ENCODE assay signal across 11 cellular contexts in genomic region chr4:69831270-69831627, GRCh38. TPM values are rescaled to one million over a fixed set of nuclear protein-coding genes. Genes with fewer than 3 reads are reported as not detected.
DNase-seq lines count a peak whose midpoint lies in the region; ATAC-seq and TF ChIP-seq lines count a peak whose summit lies in the region.
"Had no signal": no experiment of that assay in that cellular context is flagged by ENCODE, and none has a peak within 500 bp of the region (broad histone marks: within the 10 kb centered on the region; RNA-seq: fewer than 3 reads in every experiment).

No MANE protein-coding gene starts in this region.

- no peaks in the 10 kb centered on the region for H3K9me3 Mint-ChIP-seq in activated naive CD4-positive, alpha-beta T cell treated with anti-CD3 and anti-CD28 coated beads for 36 hours
- peaks cover 0 to 6% of the 10 kb centered on the region in 2 donors for H3K9me3 Mint-ChIP-seq in activated naive CD4-positive, alpha-beta T cell treated with anti-CD3 and anti-CD28 coated beads, Interleukin-2, amount 50 U/mL, for 72 hours
- H3K9me3 Mint-ChIP-seq in activated naive CD8-positive, alpha-beta T cell (ENCODE audit: low read depth), result no peaks in the 10 kb centered on the region
- H3K9me3 Mint-ChIP-seq in type B pancreatic cell, result peaks cover 7% of the 10 kb centered on the region

- H3K27me3 Mint-ChIP-seq in activated naive CD4-positive, alpha-beta T cell treated with anti-CD3 and anti-CD28 coated beads for 36 hours (ENCODE audit: low read depth), result no peaks in the 10 kb centered on the region
- H3K27me3 Mint-ChIP-seq in activated naive CD8-positive, alpha-beta T cell, result peaks cover 2% of the 10 kb centered on the region
- H3K27me3 Mint-ChIP-seq in type B pancreatic cell, result no peaks in the 10 kb centered on the region

- TF ChIP-seq CTCF in type B pancreatic cell (conservative IDR thresholded peaks at IDR 0.05), result no peak

- peak overlapping the region; percentile 22 for H3K4me3 ChIP-seq in mononuclear cell (ENCODE audit: low read length)

- peaks cover 29% of the 10 kb centered on the region for H3K4me1 ChIP-seq in mononuclear cell (ENCODE audit: insufficient read depth, low read length)

- peaks cover 9% of the 10 kb centered on the region for H3K4me1 Mint-ChIP-seq in activated naive CD4-positive, alpha-beta T cell treated with anti-CD3 and anti-CD28 coated beads for 36 hours (ENCODE audit: low read depth)
- peaks cover 7% of the 10 kb centered on the region for H3K4me1 Mint-ChIP-seq in activated naive CD8-positive, alpha-beta T cell (ENCODE audit: low read depth)
- H3K4me1 Mint-ChIP-seq in type B pancreatic cell (ENCODE audit: unreplicated experiment), result peaks cover 22% of the 10 kb centered on the region

- H3K4me3 Mint-ChIP-seq in activated naive CD4-positive, alpha-beta T cell treated with anti-CD3 and anti-CD28 coated beads for 36 hours, result peak overlapping the region; percentile 71
- H3K4me3 Mint-ChIP-seq in activated naive CD8-positive, alpha-beta T cell, result peak overlapping the region; percentile 88
- peak overlapping the region; percentile 73 for H3K4me3 Mint-ChIP-seq in type B pancreatic cell

- H3K27me3 ChIP-seq in mononuclear cell (ENCODE audit: insufficient read depth, low read length), result no peaks in the 10 kb centered on the region
- H3K27me3 ChIP-seq: heart left ventricle had no signal

- H3K27ac Mint-ChIP-seq in activated naive CD4-positive, alpha-beta T cell treated with anti-CD3 and anti-CD28 coated beads for 36 hours, result no peak overlapping the region
- peak overlapping the region in 1 of 2 donors; percentile 77 for H3K27ac Mint-ChIP-seq in activated naive CD4-positive, alpha-beta T cell treated with anti-CD3 and anti-CD28 coated beads, Interleukin-2, amount 50 U/mL, for 72 hours
- no peak overlapping the region for H3K27ac Mint-ChIP-seq in activated naive CD8-positive, alpha-beta T cell
- peak overlapping the region; percentile 83 for H3K27ac Mint-ChIP-seq in type B pancreatic cell

- CTCF ChIA-PET in activated naive CD4-positive, alpha-beta T cell treated with anti-CD3 and anti-CD28 coated beads for 36 hours (lab: Charles Lee), result interaction anchor here (0.6 to 3.2 kb wide), 5 partner anchors 8 to 63 kb away, joined by 3 to 13 read pairs (median 4); no protein-coding TSS in a partner anchor

- intact Hi-C loops in activated naive CD4-positive, alpha-beta T cell treated with anti-CD3 and anti-CD28 coated beads for 36 hours (cut with micrococcal nuclease), result loop anchor here (2.0 to 5.0 kb wide), 2 partner anchors 50 to 351 kb away; no protein-coding TSS in a partner anchor

- no peaks in the 10 kb centered on the region for H3K36me3 Mint-ChIP-seq in activated naive CD4-positive, alpha-beta T cell treated with anti-CD3 and anti-CD28 coated beads for 36 hours (ENCODE audit: low read depth)
- peaks cover 0 to 4% of the 10 kb centered on the region in 2 donors for H3K36me3 Mint-ChIP-seq in activated naive CD4-positive, alpha-beta T cell treated with anti-CD3 and anti-CD28 coated beads, Interleukin-2, amount 50 U/mL, for 72 hours
- H3K36me3 Mint-ChIP-seq in activated naive CD8-positive, alpha-beta T cell, result no peaks in the 10 kb centered on the region
- no peaks in the 10 kb centered on the region for H3K36me3 Mint-ChIP-seq in type B pancreatic cell

- no peaks in the 10 kb centered on the region for H3K9me3 ChIP-seq in mononuclear cell (ENCODE audit: low read depth, low read length)
- H3K9me3 ChIP-seq: heart left ventricle had no signal

- no peak for ATAC-seq in activated naive CD4-positive, alpha-beta T cell treated with anti-CD3 and anti-CD28 coated beads, Interleukin-2, amount 50 U/mL, for 72 hours
- ATAC-seq in GM19023 (IDR thresholded peaks at IDR 0.05; ENCODE audit: unreplicated experiment), result no peak

- no peak for DNase-seq in activated naive CD4-positive, alpha-beta T cell treated with anti-CD3 and anti-CD28 coated beads for 36 hours
- DNase-seq in activated naive CD4-positive, alpha-beta T cell treated with anti-CD3 and anti-CD28 coated beads, Interleukin-2, amount 50 U/mL, for 72 hours (ENCODE audit: low spot score in 2 of 2), result no peak
- no peak for DNase-seq in type B pancreatic cell (ENCODE audit: extremely low spot score, unreplicated experiment)
- no peak for DNase-seq in NCI-H1436 (lab: John Stamatoyannopoulos, UW)
- DNase-seq in C1 segment of cervical spinal cord (lab: John Stamatoyannopoulos, UW), result no peak
- DNase-seq: activated CD4-positive, alpha-beta T cell treated with anti-CD3 and anti-CD28 coated beads, Interleukin-2, amount 50 U/mL, for 1 hour; NCI-H2227 treated with DMSO at 0.1 percent for 48 hours had no signal

RNA-seq across cellular contexts. Expression of gene SULT1E1, which starts 28.7 kb away (rescaled TPM):
- total RNA-seq in activated naive CD4-positive, alpha-beta T cell treated with anti-CD3 and anti-CD28 coated beads for 36 hours, result not detected
- total RNA-seq in activated naive CD4-positive, alpha-beta T cell treated with anti-CD3 and anti-CD28 coated beads, Interleukin-2, amount 50 U/mL, for 72 hours, result not detected
- total RNA-seq in mononuclear cell (not detected), type B pancreatic cell (ENCODE audit: low replicate concordance) (64.9 and 80.7 TPM in 2 replicates)
- total RNA-seq: heart left ventricle had no signal

Comparison
In these comparisons a context has a peak if more than half of its experiments do, and no peak if none do; other contexts are left out.
1. RNA of gene SULT1E1, which starts 28.7 kb away (total RNA-seq): 64.9 to 80.7 TPM in type B pancreatic cell; not detected in activated naive CD4-positive, alpha-beta T cell treated with anti-CD3 and anti-CD28 coated beads for 36 hours, not detected in activated naive CD4-positive, alpha-beta T cell treated with anti-CD3 and anti-CD28 coated beads, Interleukin-2, amount 50 U/mL, for 72 hours and not detected in mononuclear cell (single experiment); every median in the first group is over 10 times any median in the second.
2. Peak in every context shown above with its lines, with median percentiles within 50 percentile points of each other: H3K4me3 Mint-ChIP-seq.